8 cellular contexts compared by ENCODE assay signal in the genomic region with DNA sequence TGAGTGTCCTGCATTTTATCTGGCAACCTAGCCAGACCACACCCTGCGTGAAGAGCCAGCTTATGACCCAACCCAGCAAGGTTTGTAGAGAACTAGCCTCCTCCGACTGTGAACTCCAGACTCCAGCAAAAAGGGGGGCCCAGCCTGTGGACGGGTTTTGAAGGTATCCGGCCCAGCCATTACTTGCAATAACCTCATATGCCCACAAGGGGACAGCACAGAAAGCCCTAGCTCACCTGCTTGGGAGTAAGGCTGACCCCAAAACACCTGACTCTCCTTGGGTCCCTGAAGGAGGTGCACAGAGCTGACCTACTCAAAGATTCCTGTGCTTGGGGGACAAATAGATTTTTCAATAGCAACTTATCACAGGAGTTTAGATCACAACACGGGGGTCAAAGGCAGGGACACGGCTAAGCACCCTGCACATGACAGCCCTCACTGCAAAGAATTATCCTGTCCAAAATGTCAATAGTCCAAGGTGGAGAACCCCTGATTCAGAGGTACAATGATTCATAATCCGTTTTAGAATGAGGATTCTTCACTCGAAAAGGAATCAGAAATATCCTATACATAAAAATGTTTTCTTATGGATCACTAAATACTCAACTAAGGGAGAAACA. TPM values are rescaled to one million over a fixed set of nuclear protein-coding genes. Genes with fewer than 3 reads are reported as not detected.
DNase-seq lines count a peak whose midpoint lies in the region; ATAC-seq and TF ChIP-seq lines count a peak whose summit lies in the region.

No MANE protein-coding gene starts in this region.

- TF ChIP-seq CTCF in Panc1 (IDR thresholded peaks at IDR 0.05) (peak; percentile 84), adrenal gland (IDR thresholded peaks at IDR 0.05) (peak; percentile 18 to 52 (median 49)), suprapubic skin (IDR thresholded peaks at IDR 0.05) (peak; percentile 69 to 75)

- TF ChIP-seq EP300 in suprapubic skin (IDR thresholded peaks at IDR 0.05): no peak

- TF ChIP-seq POLR2A in adrenal gland (IDR thresholded peaks at IDR 0.05): no peak
- TF ChIP-seq POLR2A in suprapubic skin (IDR thresholded peaks at IDR 0.05): no peak

- H3K36me3 ChIP-seq in Panc1 (ENCODE audit: control insufficient read depth, insufficient read depth, low read length) (no peaks in the 10 kb centered on the region), adrenal gland (replicated peaks in 1 of 2) (no peaks in the 10 kb centered on the region), suprapubic skin (no peaks in the 10 kb centered on the region)

- BruUV-seq in Panc1 (replicated peaks; lab: Mats Ljungman, UMichigan): no TSS peak

- H3K9me3 ChIP-seq in Panc1 (ENCODE audit: control insufficient read depth, insufficient read depth, low read depth, low read length) (no peaks in the 10 kb centered on the region), adrenal gland (replicated peaks in 1 of 3) (no peaks in the 10 kb centered on the region), suprapubic skin (no peaks in the 10 kb centered on the region)

- POLR2A ChIA-PET in Panc1 (lab: Charles Lee): no interaction called here

- peak; percentile 38 for DNase-seq in activated gamma-delta T cell treated with Interleukin-2 at 50 U/mL for 16 hours
- no peak for DNase-seq in activated gamma-delta T cell (lab: John Stamatoyannopoulos, UW)
- peak; percentile 41 for DNase-seq in Panc1 (ENCODE audit: low read depth, low spot score)
- peak in 4 of 7 donors; percentile 13 to 53 (median 32) for DNase-seq in adrenal gland
- peak; percentile 69 for DNase-seq in left kidney (ENCODE audit: low read depth, low spot score)
- DNase-seq in suprapubic skin (ENCODE audit: low spot score in 2 of 2): peak in 1 of 2 donors; percentile 61
- DNase-seq in H4 (ENCODE audit: low spot score): no peak

- H3K27ac ChIP-seq in Panc1 (ENCODE audit: low read length) (no peak overlapping the region), adrenal gland (no peak overlapping the region), suprapubic skin (no peak overlapping the region)

- in situ Hi-C loops in Panc1 (cut with HindIII; ENCODE audit: low pct_unique_long_range_greater_than_20kb, low sequenced_read_pairs): no loop called here

- H3K27me3 ChIP-seq in Panc1 (ENCODE audit: control insufficient read depth, insufficient read depth, low read length) (peaks cover 13% of the 10 kb centered on the region), adrenal gland (no peaks in the 10 kb centered on the region), suprapubic skin (peaks cover 9% of the 10 kb centered on the region)

- H3K4me1 ChIP-seq in Panc1 (ENCODE audit: control insufficient read depth, insufficient read depth, low read length) (no peaks in the 10 kb centered on the region), adrenal gland (replicated peaks in 1 of 2) (no peaks in the 10 kb centered on the region), suprapubic skin (peaks cover 23% of the 10 kb centered on the region)

- intact Hi-C loops in Panc1 (cut with micrococcal nuclease; ENCODE audit: unreplicated experiment) (loop anchor here (2.0 kb wide), 1 partner anchor 122 kb away; no protein-coding TSS in a partner anchor), adrenal gland (cut with DNase I) (no loop called here)

- peak; percentile 58 for ATAC-seq in HG02884 (IDR thresholded peaks at IDR 0.05; ENCODE audit: unreplicated experiment)
- ATAC-seq in Panc1: no peak; the same call in 1 of the 2 replicates

- H3K4me3 ChIP-seq in Panc1 (ENCODE audit: low read depth in 2 of 2, low read length in 2 of 2) (no peak overlapping the region), adrenal gland (no peak overlapping the region), suprapubic skin (no peak overlapping the region)

- WGBS in adrenal gland, 4 donors: 33 to 39% (median 33%) methylated on average over 8 of the region's 8 CpGs
- 32% methylated on average over 8 of the region's 8 CpGs for WGBS in suprapubic skin

- CTCF ChIA-PET in Panc1 (lab: Charles Lee): interaction anchor here (0.5 kb wide), 1 partner anchor 119 kb away, joined by 3 read pairs; no protein-coding TSS in a partner anchor

RNA-seq across cellular contexts. Expression of a gene that starts 4.5 kb away (rescaled TPM):
- total RNA-seq in Panc1 (2021; ENCODE audit: unreplicated experiment): not detected
- polyA plus RNA-seq in Panc1 (2012; ENCODE audit: insufficient read length): 0.12 TPM
- total RNA-seq in adrenal gland: under 1 TPM in 1 of 8 donors, not detected in 7; 0.10 TPM
- polyA plus RNA-seq in adrenal gland: under 1 TPM in 2 of 3 donors, not detected in 1; 0.03 to 0.08 TPM
- total RNA-seq in suprapubic skin: 10 to 100 TPM in 3 of 4 donors, 1 to 10 TPM in 1; 7.5 to 34.8 (median 15.0) TPM
- total RNA-seq in H4 (2014; rRNA removed; shearing (Covaris generic)): not detected in 2 replicates

RNA-seq across cellular contexts. Expression of a gene that starts 26.1 kb away (rescaled TPM):
- 0.54 TPM for total RNA-seq in Panc1 (2021; ENCODE audit: unreplicated experiment)
- 2.9 TPM for polyA plus RNA-seq in Panc1 (2012; ENCODE audit: insufficient read length)
- total RNA-seq in adrenal gland: 10 to 100 TPM in 2 of 8 donors, 1 to 10 TPM in 6; 1.4 to 14.4 (median 3.7) TPM
- 10 to 100 TPM in 1 of 3 donors, 1 to 10 TPM in 2; 1.1 to 17.2 (median 9.1) TPM for polyA plus RNA-seq in adrenal gland
- total RNA-seq in suprapubic skin: 100 to 1,000 TPM; 207 to 299 (median 258) TPM
- 0.35 and 1.7 TPM in 2 replicates for total RNA-seq in H4 (2014; rRNA removed; shearing (Covaris generic))

RNA-seq across cellular contexts. Expression of a gene that starts 52.5 kb away (rescaled TPM):
- total RNA-seq in Panc1 (2021; ENCODE audit: unreplicated experiment): not detected
- polyA plus RNA-seq in Panc1 (2012; ENCODE audit: insufficient read length): not detected
- not detected for total RNA-seq in adrenal gland
- polyA plus RNA-seq in adrenal gland: not detected
- total RNA-seq in suprapubic skin: not detected
- not detected in 2 replicates for total RNA-seq in H4 (2014; rRNA removed; shearing (Covaris generic))

RNA-seq across cellular contexts. Expression of a gene that starts 58.3 kb away (rescaled TPM):
- total RNA-seq in Panc1 (2021; ENCODE audit: unreplicated experiment) (not detected), adrenal gland (not detected), suprapubic skin (not detected)
- not detected for polyA plus RNA-seq in Panc1 (2012; ENCODE audit: insufficient read length)
- polyA plus RNA-seq in adrenal gland: not detected
- not detected in 2 replicates for total RNA-seq in H4 (2014; rRNA removed; shearing (Covaris generic))

Comparison
In these comparisons a context has a peak if more than half of its experiments do, and no peak if none do; other contexts are left out.
1. DNase-seq: peak in activated gamma-delta T cell treated with Interleukin-2 at 50 U/mL for 16 hours (single experiment), Panc1 (single experiment), adrenal gland (4 of 7) and left kidney (single experiment); none in activated gamma-delta T cell (single experiment) and H4 (single experiment).
2. RNA of a gene that starts 26.1 kb away (total RNA-seq): 207 to 299 TPM in suprapubic skin; 1.4 to 14.4 TPM in adrenal gland, 0.35 to 1.7 TPM in H4 and 0.54 TPM in Panc1 (single experiment); every median in the first group is over 10 times any median in the second.
3. Peak in every context shown above with its lines, with median percentiles within 50 percentile points of each other: CTCF ChIP-seq.